Comparison of ENCODE assay signal across 1 cellular context in genomic region chr7:26850193-26850651, GRCh38.
A peak's percentile ranks its signal among the peaks of the same experiment; 100 is the strongest.
TF ChIP-seq lines count a peak whose summit lies in the region.

No MANE protein-coding gene starts in this region.

TF ChIP-seq in K562, 482 proteins besides CTCF, POLR2A, EP300 and RAD21 (continued from another document):
- no peak for TF ChIP-seq AFF4 (CRISPR knock-in tag; IDR thresholded peaks at IDR 0.05)
- TF ChIP-seq PHB (CRISPR knock-in tag; IDR thresholded peaks at IDR 0.05), result no peak
- no peak for TF ChIP-seq MCM2 (IDR thresholded peaks at IDR 0.05; ENCODE audit: low read depth)
- no peak for TF ChIP-seq ZBTB12 (CRISPR knock-in tag; IDR thresholded peaks at IDR 0.05)
- TF ChIP-seq NELFE (IDR thresholded peaks at IDR 0.05; ENCODE audit: insufficient read depth, insufficient read length), result no peak
- TF ChIP-seq CEBPG (CRISPR knock-in tag; IDR thresholded peaks at IDR 0.05), result peak; percentile 23; the same call in 1 of the 2 replicates
- peak; percentile 60 to 76; a peak in 3 of 4 replicates for TF ChIP-seq CEBPG (tag; conservative IDR thresholded peaks at IDR 0.05 in 1 of 2, IDR thresholded peaks at IDR 0.05 in 1 of 2)
- TF ChIP-seq NR2F6 (CRISPR knock-in tag; IDR thresholded peaks at IDR 0.05), result no peak
- no peak for TF ChIP-seq MCM5 (IDR thresholded peaks at IDR 0.05; ENCODE audit: low read depth)
- peak; percentile 8 for TF ChIP-seq ZFP36 (IDR thresholded peaks at IDR 0.05; ENCODE audit: low read depth, low read length, partially characterized antibody)
